Comparison of ENCODE assay signal across 23 cellular contexts in genomic region chr2:27053321-27053720, GRCh38. TPM values are rescaled to one million over a fixed set of nuclear protein-coding genes. Genes with fewer than 3 reads are reported as not detected.
DNase-seq lines count a peak whose midpoint lies in the region; ATAC-seq and TF ChIP-seq lines count a peak whose summit lies in the region.
"Had no signal": no experiment of that assay in that cellular context is flagged by ENCODE, and none has a peak within 500 bp of the region (broad histone marks: within the 10 kb centered on the region; RNA-seq: fewer than 3 reads in every experiment).

No MANE protein-coding gene starts in this region.

- H3K14ac ChIP-seq in H9 (ENCODE audit: insufficient read depth, low read length) (no peak overlapping the region), neuronal stem cell (ENCODE audit: low read length) (no peak overlapping the region)

- H2BK20ac ChIP-seq in H9 (ENCODE audit: low read depth, low read length, poor library complexity, severe bottlenecking), result no peak overlapping the region

- peaks cover 40 to 55% of the 10 kb centered on the region in 2 donors for H3K36me3 ChIP-seq in neuronal stem cell (replicated peaks in 1 of 2; ENCODE audit: control insufficient read depth in 2 of 2, insufficient read depth in 2 of 2, low read length in 2 of 2)

- no peaks in the 10 kb centered on the region for H3K79me2 ChIP-seq in H9 (ENCODE audit: insufficient read depth, low read length)

- WGBS in H9 (ENCODE audit: extremely low coverage, insufficient read length, low lambda C conversion rate), result no CpG with 5 or more reads among the region's 11 CpGs
- WGBS in neuronal stem cell (ENCODE audit: extremely low coverage in 2 of 2, insufficient read length in 2 of 2, insufficient replicate concordance in 1 of 2), 2 donors, result no CpG with 5 or more reads among the region's 11 CpGs

- H3K79me1 ChIP-seq in H9 (ENCODE audit: insufficient read depth, low read depth, low read length, poor library complexity, severe bottlenecking), result no peaks in the 10 kb centered on the region
- H3K79me1 ChIP-seq in neuronal stem cell (ENCODE audit: low read depth, low read length), result peaks cover 6% of the 10 kb centered on the region

- H3K4me3 ChIP-seq in neuronal stem cell (ENCODE audit: low read length in 2 of 2), result no peak overlapping the region
- H3K4me3 ChIP-seq: A549, MG63, SK-N-MC, thoracic aorta had no signal

- no peak overlapping the region for H3K27ac Mint-ChIP-seq in activated CD4-positive, alpha-beta T cell treated with anti-CD3 and anti-CD28 coated beads, Interleukin-2, amount 10 ng/mL, durations not matched to agents 7 days and 5 days
- no peak overlapping the region for H3K27ac Mint-ChIP-seq in H9
- peak overlapping the region; percentile 7 to 97 (median 42) for H3K27ac Mint-ChIP-seq in brain

- H3K23me2 ChIP-seq in H9 (ENCODE audit: insufficient read length, low read depth, low read length, poor library complexity, severe bottlenecking), result peaks cover 10% of the 10 kb centered on the region

- H2AK5ac ChIP-seq in H9 (ENCODE audit: insufficient read length, low read length) (no peak overlapping the region), neuronal stem cell (ENCODE audit: low read depth, low read length) (no peak overlapping the region)

- H3K27me3 ChIP-seq in H9 (ENCODE audit: insufficient read depth, low read length) (no peaks in the 10 kb centered on the region), neuronal stem cell (ENCODE audit: control insufficient read depth in 3 of 3, insufficient read depth in 3 of 3, low read depth in 1 of 3, low read length in 3 of 3) (no peaks in the 10 kb centered on the region)
- H3K27me3 ChIP-seq: BLaER1 treated with 17β-estradiol and CSF1 and Interleukin-3, amounts not matched to agents 10 nM and 100 nM; heart left ventricle; MG63 had no signal

- H3K56ac ChIP-seq in H9 (ENCODE audit: insufficient read length, low read depth, low read length), result no peak overlapping the region

- H2BK120ac ChIP-seq in H9 (ENCODE audit: low read depth, low read length, poor library complexity, severe bottlenecking) (no peak overlapping the region), neuronal stem cell (ENCODE audit: low read depth, low read length) (no peak overlapping the region)

- H3K4ac ChIP-seq in H9 (ENCODE audit: low read depth, low read length) (no peak overlapping the region), neuronal stem cell (ENCODE audit: low read length) (no peak overlapping the region)

- peak overlapping the region; percentile 1 for H3K4me3 Mint-ChIP-seq in activated CD4-positive, alpha-beta T cell treated with anti-CD3 and anti-CD28 coated beads, Interleukin-2, amount 10 ng/mL, durations not matched to agents 7 days and 5 days
- H3K4me3 Mint-ChIP-seq in H9, result peak overlapping the region; percentile 86 to 94; a peak in 2 of 5 replicates
- H3K4me3 Mint-ChIP-seq in brain, result peak overlapping the region; percentile 62 to 98 (median 93)

- H3K27ac ChIP-seq in H9 (ENCODE audit: insufficient read length, low read depth, low read length) (no peak overlapping the region), neuronal stem cell (replicated peaks; ENCODE audit: low read length) (no peak overlapping the region)
- H3K27ac ChIP-seq: A549; BLaER1 treated with 17β-estradiol and CSF1 and Interleukin-3, amounts not matched to agents 10 nM and 100 nM; SK-N-MC had no signal

- H3K9ac ChIP-seq in H9 (ENCODE audit: extremely low read depth, insufficient read length, low read length), result no peak overlapping the region
- peak overlapping the region; percentile 14 for H3K9ac ChIP-seq in neuronal stem cell (ENCODE audit: low read depth, low read length, poor library complexity)

- no peak overlapping the region for H3T11ph ChIP-seq in H9 (ENCODE audit: low read length)

- no peaks in the 10 kb centered on the region for H3K9me3 Mint-ChIP-seq in activated CD4-positive, alpha-beta T cell treated with anti-CD3 and anti-CD28 coated beads, Interleukin-2, amount 10 ng/mL, durations not matched to agents 7 days and 5 days
- H3K9me3 Mint-ChIP-seq in H9 (peaks cover 7 to 10% of the 10 kb centered on the region in 2 experiments), brain (peaks cover 0 to 13% (median 0%) of the 10 kb centered on the region in 5 experiments)

- H4K5ac ChIP-seq in H9 (ENCODE audit: insufficient read length, low read depth, low read length), result no peak overlapping the region

- H3K27me3 Mint-ChIP-seq in activated CD4-positive, alpha-beta T cell treated with anti-CD3 and anti-CD28 coated beads, Interleukin-2, amount 10 ng/mL, durations not matched to agents 7 days and 5 days, result peaks cover 5% of the 10 kb centered on the region
- peaks cover 7% of the 10 kb centered on the region for H3K27me3 Mint-ChIP-seq in H9 (ENCODE audit: low read depth)
- H3K27me3 Mint-ChIP-seq in brain, result peaks cover 18% of the 10 kb centered on the region

- H2BK15ac ChIP-seq in H9 (ENCODE audit: low read depth, low read length) (no peak overlapping the region), neuronal stem cell (ENCODE audit: low read length) (no peak overlapping the region)

- DNase-seq in activated CD4-positive, alpha-beta T cell treated with anti-CD3 and anti-CD28 coated beads, Interleukin-2, amount 10 ng/mL, durations not matched to agents 7 days and 5 days, result no peak
- DNase-seq in activated CD4-positive, alpha-beta T cell treated with anti-CD3 and anti-CD28 coated beads, Interleukin-2, amount 50 U/mL, for 1 hour, result no peak
- DNase-seq in H9 (no peak), neuronal stem cell (ENCODE audit: low spot score) (no peak), A172 (ENCODE audit: low spot score) (no peak)
- no peak for DNase-seq in activated CD8-positive, alpha-beta memory T cell treated with anti-CD3 and anti-CD28 coated beads, Interleukin-2, amount 50 U/mL, for 4 hours
- DNase-seq: activated CD4-positive, alpha-beta T cell treated with anti-CD3 and anti-CD28 coated beads for 48 hours; amygdala; DMS53; effector CD4-positive, alpha-beta T cell; left ventricle myocardium superior; MG63; NCI-H82; small intestine; stimulated activated CD4-positive, alpha-beta T cell treated with anti-CD3 and anti-CD28 coated beads, Interleukin-4, amount 100 ng/mL, for 4 hours had no signal

- H3K4me1 ChIP-seq in H9 (ENCODE audit: insufficient read depth, low read length) (peaks cover 4% of the 10 kb centered on the region; the same call in 1 of the 2 replicates), neuronal stem cell (ENCODE audit: control insufficient read depth in 2 of 2, insufficient read depth in 1 of 2, low read depth in 1 of 2, low read length in 2 of 2) (peaks cover 5 to 7% of the 10 kb centered on the region in 2 donors)

- peaks cover 23% of the 10 kb centered on the region for H3K4me1 Mint-ChIP-seq in activated CD4-positive, alpha-beta T cell treated with anti-CD3 and anti-CD28 coated beads, Interleukin-2, amount 10 ng/mL, durations not matched to agents 7 days and 5 days
- H3K4me1 Mint-ChIP-seq in H9 (peaks cover 10 to 14% of the 10 kb centered on the region in 2 experiments), brain (peaks cover 26% of the 10 kb centered on the region)

- H3K4me2 ChIP-seq in H9 (ENCODE audit: insufficient read depth, insufficient read length, low read length) (no peak overlapping the region), neuronal stem cell (ENCODE audit: insufficient read depth, low read length, poor library complexity, severe bottlenecking) (no peak overlapping the region)

- H4K8ac ChIP-seq in H9 (replicated peaks; ENCODE audit: insufficient read length, low read depth, low read length), result no peak overlapping the region
- H4K8ac ChIP-seq in neuronal stem cell (ENCODE audit: low read depth, low read length), result no peak overlapping the region

- H4K20me1 ChIP-seq in H9 (ENCODE audit: control insufficient read depth, insufficient read depth, insufficient read length), result no peaks in the 10 kb centered on the region

- no peak overlapping the region for H2BK12ac ChIP-seq in H9 (ENCODE audit: insufficient read length, low read depth, low read length)
- H2BK12ac ChIP-seq in neuronal stem cell (ENCODE audit: low read length), result no peak overlapping the region

- no peak for TF ChIP-seq CTCF in H9 (conservative IDR thresholded peaks at IDR 0.05)
- no peak for TF ChIP-seq CTCF in brain (conservative IDR thresholded peaks at IDR 0.05)

- H3K23ac ChIP-seq in H9 (ENCODE audit: insufficient read length, low read depth, low read length) (no peak overlapping the region), neuronal stem cell (ENCODE audit: low read depth, low read length, poor library complexity) (no peak overlapping the region)

- POLR2A ChIA-PET in activated CD4-positive, alpha-beta T cell treated with anti-CD3 and anti-CD28 coated beads, Interleukin-2, amount 10 ng/mL, durations not matched to agents 7 days and 5 days (lab: Charles Lee), result no interaction called here

- H3K18ac ChIP-seq in H9 (ENCODE audit: insufficient read length, low read depth, low read length) (no peak overlapping the region), neuronal stem cell (ENCODE audit: low read length) (no peak overlapping the region)

- H2BK5ac ChIP-seq in H9 (ENCODE audit: insufficient read length, low read length) (no peak overlapping the region), neuronal stem cell (ENCODE audit: low read length) (no peak overlapping the region)

- H3K9me3 ChIP-seq in H9 (ENCODE audit: control insufficient read depth, low read depth, low read length), result no peaks in the 10 kb centered on the region
- H3K9me3 ChIP-seq in neuronal stem cell (replicated peaks in 1 of 2; ENCODE audit: control insufficient read depth in 2 of 2, insufficient read depth in 1 of 2, low read depth in 1 of 2, low read length in 2 of 2), result no peaks in the 10 kb centered on the region
- H3K9me3 ChIP-seq: A549; BLaER1 treated with 17β-estradiol and CSF1 and Interleukin-3, amounts not matched to agents 10 nM and 100 nM; heart left ventricle; MG63; thoracic aorta had no signal

- CTCF ChIA-PET in activated CD4-positive, alpha-beta T cell treated with anti-CD3 and anti-CD28 coated beads, Interleukin-2, amount 10 ng/mL, durations not matched to agents 7 days and 5 days (lab: Charles Lee), result interaction anchor here (0.6 to 3.7 kb wide), 8 partner anchors 9 to 291 kb away, joined by 3 to 21 read pairs (median 5); no protein-coding TSS in a partner anchor

- H4K91ac ChIP-seq in H9 (ENCODE audit: insufficient read length, low read depth, low read length) (no peak overlapping the region), neuronal stem cell (ENCODE audit: low read depth, low read length, poor library complexity) (no peak overlapping the region)

- ATAC-seq in GM21576 (IDR thresholded peaks at IDR 0.05; ENCODE audit: unreplicated experiment), result no peak
- ATAC-seq: A549, heart left ventricle, left ventricle myocardium superior, Panc1 had no signal

- peaks cover 17% of the 10 kb centered on the region for H3K36me3 Mint-ChIP-seq in activated CD4-positive, alpha-beta T cell treated with anti-CD3 and anti-CD28 coated beads, Interleukin-2, amount 10 ng/mL, durations not matched to agents 7 days and 5 days (ENCODE audit: low read depth)
- H3K36me3 Mint-ChIP-seq in H9 (ENCODE audit: insufficient read depth in 1 of 3, low read depth in 3 of 3) (peaks cover 23 to 45% (median 35%) of the 10 kb centered on the region in 3 experiments), brain (peaks cover 37% of the 10 kb centered on the region)

- no peak overlapping the region for H2AFZ ChIP-seq in H9 (ENCODE audit: low read length)
- no peak overlapping the region for H2AFZ ChIP-seq in neuronal stem cell (ENCODE audit: low read length)

RNA-seq across cellular contexts. Expression of gene AGBL5, which starts 1.9 kb away (rescaled TPM):
- total RNA-seq in activated CD4-positive, alpha-beta T cell treated with anti-CD3 and anti-CD28 coated beads, Interleukin-2, amount 10 ng/mL, durations not matched to agents 7 days and 5 days, result 10 to 100 TPM; 17.9 to 19.1 TPM
- 55.4 and 58.3 TPM in 2 replicates for total RNA-seq in H9 (2021)
- polyA plus RNA-seq in brain (ENCODE audit: insufficient read depth, low read depth, low replicate concordance), result 70.8 TPM
- 79.9 TPM for polyA plus RNA-seq in neuronal stem cell (2013, experiment 1 of 2)
- 78.2 TPM for polyA plus RNA-seq in neuronal stem cell (2013, experiment 2 of 2)
- total RNA-seq in A172 (2014; rRNA removed; shearing (Covaris generic)), result 41.4 and 44.3 TPM in 2 replicates

RNA-seq across cellular contexts. Expression of gene OST4, which starts 18.1 kb away (rescaled TPM):
- total RNA-seq in activated CD4-positive, alpha-beta T cell treated with anti-CD3 and anti-CD28 coated beads, Interleukin-2, amount 10 ng/mL, durations not matched to agents 7 days and 5 days, result 100 to 1,000 TPM; 309 to 386 TPM
- total RNA-seq in H9 (2021), result 214 and 215 TPM in 2 replicates
- polyA plus RNA-seq in brain (ENCODE audit: insufficient read depth, low read depth, low replicate concordance), result 361 TPM
- 668 TPM for polyA plus RNA-seq in neuronal stem cell (2013, experiment 1 of 2)
- polyA plus RNA-seq in neuronal stem cell (2013, experiment 2 of 2), result 664 TPM
- 334 and 356 TPM in 2 replicates for total RNA-seq in A172 (2014; rRNA removed; shearing (Covaris generic))

RNA-seq across cellular contexts. Expression of gene TMEM214, which starts 20.6 kb away (rescaled TPM):
- 10 to 100 TPM; 73.2 to 77.1 TPM for total RNA-seq in activated CD4-positive, alpha-beta T cell treated with anti-CD3 and anti-CD28 coated beads, Interleukin-2, amount 10 ng/mL, durations not matched to agents 7 days and 5 days
- 53.9 and 55.3 TPM in 2 replicates for total RNA-seq in H9 (2021)
- 42.2 TPM for polyA plus RNA-seq in brain (ENCODE audit: insufficient read depth, low read depth, low replicate concordance)
- polyA plus RNA-seq in neuronal stem cell (2013, experiment 1 of 2), result 21.6 TPM
- 22.1 TPM for polyA plus RNA-seq in neuronal stem cell (2013, experiment 2 of 2)
- 53.8 and 57.7 TPM in 2 replicates for total RNA-seq in A172 (2014; rRNA removed; shearing (Covaris generic))

RNA-seq across cellular contexts. Expression of gene EMILIN1, which starts 25.1 kb away (rescaled TPM):
- under 1 TPM; 0.56 to 0.64 TPM for total RNA-seq in activated CD4-positive, alpha-beta T cell treated with anti-CD3 and anti-CD28 coated beads, Interleukin-2, amount 10 ng/mL, durations not matched to agents 7 days and 5 days
- 1.2 and 1.8 TPM in 2 replicates for total RNA-seq in H9 (2021)
- polyA plus RNA-seq in brain (ENCODE audit: insufficient read depth, low read depth, low replicate concordance), result 6.2 TPM
- polyA plus RNA-seq in neuronal stem cell (2013, experiment 1 of 2), result 3.0 TPM
- 2.9 TPM for polyA plus RNA-seq in neuronal stem cell (2013, experiment 2 of 2)
- total RNA-seq in A172 (2014; rRNA removed; shearing (Covaris generic)), result 0.10 and 0.47 TPM in 2 replicates

RNA-seq across cellular contexts. Expression of gene KHK, which starts 33.3 kb away (rescaled TPM):
- total RNA-seq in activated CD4-positive, alpha-beta T cell treated with anti-CD3 and anti-CD28 coated beads, Interleukin-2, amount 10 ng/mL, durations not matched to agents 7 days and 5 days, result 10 to 100 TPM in 1 of 2 experiments, 1 to 10 TPM in 1; 9.7 to 10.6 TPM
- 12.1 and 12.2 TPM in 2 replicates for total RNA-seq in H9 (2021)
- 9.2 TPM for polyA plus RNA-seq in brain (ENCODE audit: insufficient read depth, low read depth, low replicate concordance)
- 3.8 TPM for polyA plus RNA-seq in neuronal stem cell (2013, experiment 1 of 2)
- 3.7 TPM for polyA plus RNA-seq in neuronal stem cell (2013, experiment 2 of 2)
- 8.7 and 10.3 TPM in 2 replicates for total RNA-seq in A172 (2014; rRNA removed; shearing (Covaris generic))

Comparison
In these comparisons a context has a peak if more than half of its experiments do, and no peak if none do; other contexts are left out.
1. H3K27ac Mint-ChIP-seq: peak in brain (5 of 5); none in activated CD4-positive, alpha-beta T cell treated with anti-CD3 and anti-CD28 coated beads, Interleukin-2, amount 10 ng/mL, durations not matched to agents 7 days and 5 days (single experiment) and H9 (0 of 3).
2. H3K4me3 Mint-ChIP-seq: peak in every context shown above with its lines; median percentile 93 in brain; 90 in H9; 1 in activated CD4-positive, alpha-beta T cell treated with anti-CD3 and anti-CD28 coated beads, Interleukin-2, amount 10 ng/mL, durations not matched to agents 7 days and 5 days.